ENCODE assay signal across 9 cellular contexts in the genomic region with DNA sequence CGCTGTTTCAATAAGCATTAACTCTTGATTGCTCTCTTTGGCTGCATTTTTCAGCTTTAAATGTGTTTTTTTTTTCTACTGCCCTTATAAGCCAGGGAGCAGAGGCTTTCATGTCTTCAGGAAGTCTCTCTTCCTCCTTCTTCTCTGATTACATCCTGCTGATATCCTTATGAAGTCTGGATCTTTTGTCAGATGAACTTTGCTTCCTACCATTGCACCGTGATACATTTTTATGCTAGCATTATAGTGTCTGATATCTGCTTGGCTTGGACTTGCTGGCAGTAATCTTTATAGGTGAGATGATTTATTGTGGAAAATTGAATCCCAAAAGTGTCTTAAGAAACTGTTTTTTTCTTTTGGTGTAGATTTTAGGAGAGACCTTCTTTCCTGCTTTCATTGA.
"Had no signal": no experiment of that assay in that cellular context is flagged by ENCODE, and none has a peak within 500 bp of the region (broad histone marks: within the 10 kb centered on the region; RNA-seq: fewer than 3 reads in every experiment).

No MANE protein-coding gene starts in this region.

- FAIRE-seq: HTR-8/SVneo, K562 had no signal

- H3K4me1 ChIP-seq: HAP-1 had no signal

- H3K36me3 ChIP-seq: HAP-1 had no signal

- H3K9me3 ChIP-seq: HAP-1 had no signal

- H3K27ac ChIP-seq: GM23248 had no signal

- H3K9ac ChIP-seq: GM23248 had no signal

- H3K4me3 ChIP-seq: GM23248, HAP-1, K562 had no signal

- H3K27ac Mint-ChIP-seq: HFFc6 had no signal

- H3K4me3 Mint-ChIP-seq: HFFc6 had no signal

- H3K9me3 Mint-ChIP-seq: HFFc6 had no signal

- ATAC-seq: HCT116, K562 had no signal

- DNase-seq: GM23248, GOT3, H7, HFFc6, IMR-90 had no signal
